9 cellular contexts compared by ENCODE assay signal in the genomic region with DNA sequence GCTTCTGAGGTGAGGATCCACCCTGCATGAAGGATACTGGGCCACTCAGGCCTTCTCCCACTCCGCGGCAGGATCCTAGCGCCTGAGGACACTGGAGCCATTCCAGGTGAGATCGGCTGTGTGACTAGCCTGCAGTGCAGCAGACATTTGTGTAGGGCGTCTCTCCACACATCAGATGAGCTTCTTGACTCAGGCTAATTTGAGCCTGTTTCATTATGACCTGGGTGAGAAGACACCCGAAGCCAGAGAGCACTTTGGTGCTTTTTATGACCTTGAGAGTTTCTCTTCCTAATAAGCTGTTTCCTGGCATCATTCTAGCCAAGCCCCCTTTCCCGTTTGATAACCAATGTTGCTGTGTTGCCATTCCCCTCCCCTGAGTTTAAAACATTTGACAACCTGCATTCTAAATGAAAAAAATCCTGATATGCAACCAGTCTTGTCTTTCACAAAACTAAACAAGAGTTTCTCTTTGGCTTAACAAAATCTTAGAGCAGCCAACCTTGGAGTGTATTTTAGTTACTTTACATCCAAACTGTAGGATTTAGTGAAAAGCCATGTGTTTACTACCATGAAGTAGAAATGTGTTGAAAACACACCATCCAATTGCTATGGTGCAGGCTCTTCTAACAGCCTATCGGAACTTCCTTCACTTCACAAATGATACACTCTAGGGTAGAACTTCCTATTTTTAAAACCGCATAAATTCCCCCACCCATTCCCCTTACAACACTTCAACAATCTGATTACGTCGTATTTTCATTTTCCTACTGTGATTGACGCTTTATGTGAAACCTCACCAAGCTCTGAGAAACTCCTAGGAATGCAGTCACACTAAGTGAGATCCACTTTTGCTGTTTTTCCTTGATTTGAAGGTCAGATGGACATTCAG.
DNase-seq lines count a peak whose midpoint lies in the region; ATAC-seq and TF ChIP-seq lines count a peak whose summit lies in the region.
"Had no signal": no experiment of that assay in that cellular context is flagged by ENCODE, and none has a peak within 500 bp of the region (broad histone marks: within the 10 kb centered on the region; RNA-seq: fewer than 3 reads in every experiment).

No MANE protein-coding gene starts in this region.

- POLR2A ChIA-PET in CD4-positive, alpha-beta T cell (lab: Charles Lee): no interaction called here
- POLR2A ChIA-PET in PC-9 (lab: Charles Lee; ENCODE audit: unreplicated experiment): interaction anchor here (0.7 kb wide), 1 partner anchor 19 kb away, joined by 3 read pairs; no protein-coding TSS in a partner anchor

- H3K4me3 Mint-ChIP-seq in CD4-positive, alpha-beta T cell: peak overlapping the region; percentile 1
- no peak overlapping the region for H3K4me3 Mint-ChIP-seq in type B pancreatic cell

- H3K36me3 Mint-ChIP-seq in CD4-positive, alpha-beta T cell (ENCODE audit: low read depth): no peaks in the 10 kb centered on the region
- no peaks in the 10 kb centered on the region for H3K36me3 Mint-ChIP-seq in type B pancreatic cell

- H3K9ac ChIP-seq in Karpas-422 (ENCODE audit: low read length): no peak overlapping the region

- H3K36me3 ChIP-seq in Karpas-422 (ENCODE audit: insufficient read depth, low read length): no peaks in the 10 kb centered on the region
- no peaks in the 10 kb centered on the region for H3K36me3 ChIP-seq in PC-9 (ENCODE audit: low read depth)

- H3K4me1 ChIP-seq in Karpas-422 (ENCODE audit: low read length): no peaks in the 10 kb centered on the region
- peaks cover 39% of the 10 kb centered on the region for H3K4me1 ChIP-seq in PC-9 (replicated peaks; ENCODE audit: insufficient read depth)

- H3K27ac ChIP-seq in CD4-positive, alpha-beta T cell (ENCODE audit: low read depth, low read length): no peak overlapping the region
- H3K27ac ChIP-seq in Karpas-422 (ENCODE audit: low read length) (no peak overlapping the region), PC-9 (no peak overlapping the region; the same call in 1 of the 2 replicates)
- H3K27ac ChIP-seq: SK-N-MC had no signal

- no peak for TF ChIP-seq CTCF in CD4-positive, alpha-beta T cell (IDR thresholded peaks at IDR 0.05)
- TF ChIP-seq CTCF in type B pancreatic cell (conservative IDR thresholded peaks at IDR 0.05) (no peak), PC-9 (conservative IDR thresholded peaks at IDR 0.05) (no peak)

- H3K4me1 Mint-ChIP-seq in CD4-positive, alpha-beta T cell (ENCODE audit: low read depth): peaks cover 41% of the 10 kb centered on the region
- peaks cover 9% of the 10 kb centered on the region for H3K4me1 Mint-ChIP-seq in type B pancreatic cell (ENCODE audit: unreplicated experiment)

- H3K79me2 ChIP-seq in Karpas-422 (ENCODE audit: low read length) (no peaks in the 10 kb centered on the region), PC-9 (ENCODE audit: low read depth) (no peaks in the 10 kb centered on the region)

- intact Hi-C loops in CD4-positive, alpha-beta T cell (cut with DNase I, micrococcal nuclease): no loop called here
- intact Hi-C loops in PC-9 (cut with micrococcal nuclease; ENCODE audit: unreplicated experiment): no loop called here

- no peaks in the 10 kb centered on the region for H3K9me2 ChIP-seq in Karpas-422 (replicated peaks; ENCODE audit: insufficient read depth, low read length)
- no peaks in the 10 kb centered on the region for H3K9me2 ChIP-seq in PC-9 (ENCODE audit: insufficient read depth)

- H4K20me1 ChIP-seq in Karpas-422 (ENCODE audit: insufficient read depth, low read depth, low read length) (no peaks in the 10 kb centered on the region), PC-9 (ENCODE audit: insufficient read depth) (no peaks in the 10 kb centered on the region)

- DNase-seq in CD4-positive, alpha-beta T cell: no peak
- peak; percentile 22 to 34 for DNase-seq in activated T-cell treated with anti-CD3 and anti-CD28 coated beads, Interleukin-2, amount 50 U/mL, for 48 hours
- no peak for DNase-seq in type B pancreatic cell (ENCODE audit: extremely low spot score, unreplicated experiment)
- no peak for DNase-seq in 8988T
- no peak for DNase-seq in Karpas-422
- DNase-seq in PC-9: no peak

- H3K9me3 ChIP-seq in CD4-positive, alpha-beta T cell (ENCODE audit: control insufficient read depth, low read length): no peaks in the 10 kb centered on the region
- no peaks in the 10 kb centered on the region for H3K9me3 ChIP-seq in Karpas-422 (ENCODE audit: low read length)
- no peaks in the 10 kb centered on the region for H3K9me3 ChIP-seq in PC-9 (ENCODE audit: insufficient read depth, low read depth)

- no peak overlapping the region for H3K4me3 ChIP-seq in Karpas-422 (ENCODE audit: low read length)
- H3K4me3 ChIP-seq in PC-9: no peak overlapping the region
- H3K4me3 ChIP-seq: SK-N-MC had no signal

- H3K27me3 Mint-ChIP-seq in CD4-positive, alpha-beta T cell: no peaks in the 10 kb centered on the region
- H3K27me3 Mint-ChIP-seq in type B pancreatic cell: no peaks in the 10 kb centered on the region

- H2AFZ ChIP-seq in Karpas-422 (ENCODE audit: low read length) (no peak overlapping the region), PC-9 (no peak overlapping the region)

- H3K9me3 Mint-ChIP-seq in CD4-positive, alpha-beta T cell: no peaks in the 10 kb centered on the region
- peaks cover 5% of the 10 kb centered on the region for H3K9me3 Mint-ChIP-seq in type B pancreatic cell

- peaks cover 21% of the 10 kb centered on the region for H3F3A ChIP-seq in PC-9 (ENCODE audit: insufficient read depth, low read depth)

- H3K27ac Mint-ChIP-seq in CD4-positive, alpha-beta T cell: peak overlapping the region; percentile 61
- no peak overlapping the region for H3K27ac Mint-ChIP-seq in type B pancreatic cell

- no peaks in the 10 kb centered on the region for H3K27me3 ChIP-seq in CD4-positive, alpha-beta T cell (ENCODE audit: control insufficient read depth, insufficient read depth, low read length)
- H3K27me3 ChIP-seq in Karpas-422 (ENCODE audit: low read length) (no peaks in the 10 kb centered on the region), PC-9 (ENCODE audit: insufficient read depth, low read depth) (no peaks in the 10 kb centered on the region)

- CTCF ChIA-PET in CD4-positive, alpha-beta T cell (lab: Charles Lee): no interaction called here
- CTCF ChIA-PET in PC-9 (lab: Charles Lee): no interaction called here

- ATAC-seq in CD4-positive, alpha-beta T cell (ENCODE audit: poor library complexity): peak; percentile 97
- peak; percentile 73 for ATAC-seq in GM19324 (IDR thresholded peaks at IDR 0.05; ENCODE audit: low FRiP score, unreplicated experiment)
- ATAC-seq in HG03159 (IDR thresholded peaks at IDR 0.05; ENCODE audit: unreplicated experiment): peak; percentile 75

- BruUV-seq in PC-9 (replicated peaks; lab: Mats Ljungman, UMichigan): no TSS peak

- no peak overlapping the region for H3K4me2 ChIP-seq in Karpas-422 (ENCODE audit: low read depth, low read length, poor library complexity, severe bottlenecking)
- H3K4me2 ChIP-seq in PC-9: no peak overlapping the region

Comparison
In these comparisons a context has a peak if more than half of its experiments do, and no peak if none do; other contexts are left out.
1. DNase-seq: peak in activated T-cell treated with anti-CD3 and anti-CD28 coated beads, Interleukin-2, amount 50 U/mL, for 48 hours (2 of 2); none in CD4-positive, alpha-beta T cell (0 of 10), type B pancreatic cell (single experiment), 8988T (single experiment), Karpas-422 (single experiment) and PC-9 (0 of 2).
2. Peak in every context shown above with its lines, with median percentiles within 50 percentile points of each other: ATAC-seq.